Comparison of ENCODE assay signal across 1 cellular context in the genomic region with DNA sequence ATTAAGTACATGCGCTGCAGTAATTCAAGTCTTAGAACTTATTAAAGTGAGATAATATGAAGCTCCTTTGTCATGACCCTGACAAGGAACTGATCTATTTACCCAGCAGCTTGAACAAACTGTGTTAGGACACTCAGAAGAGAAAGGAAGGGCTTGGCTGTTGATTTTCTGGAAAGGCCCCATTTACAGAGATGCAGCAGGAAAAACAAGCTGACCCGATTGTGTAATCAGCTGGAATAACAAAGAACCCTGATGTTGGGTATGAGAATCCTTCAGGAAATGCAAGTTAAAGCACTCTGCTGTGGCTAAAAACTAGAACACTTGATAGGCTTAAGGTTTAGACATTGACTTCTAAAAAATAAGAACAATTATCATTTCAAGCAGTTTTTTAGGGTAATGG.
TF ChIP-seq lines count a peak whose summit lies in the region.

No MANE protein-coding gene starts in this region.

TF ChIP-seq in HepG2, 621 proteins besides CTCF, POLR2A, EP300 and RAD21 (continued from another document):
- TF ChIP-seq ELF3 (CRISPR knock-in tag; IDR thresholded peaks at IDR 0.05) = peak; percentile 63; the same call in 1 of the 2 replicates
- peak; percentile 14; the same call in 1 of the 2 replicates for TF ChIP-seq SOX5 (CRISPR knock-in tag; IDR thresholded peaks at IDR 0.05; ENCODE audit: borderline replicate concordance)
- no peak for TF ChIP-seq FOXO1 (CRISPR knock-in tag; IDR thresholded peaks at IDR 0.05)
- TF ChIP-seq NFIC (IDR thresholded peaks at IDR 0.05; ENCODE audit: low read length) = no peak
- no peak for TF ChIP-seq RAD51 (IDR thresholded peaks at IDR 0.05; ENCODE audit: borderline replicate concordance)
- peak; percentile 76 for TF ChIP-seq ARID5B (CRISPR knock-in tag; IDR thresholded peaks at IDR 0.05)
- TF ChIP-seq SALL2 (CRISPR knock-in tag; IDR thresholded peaks at IDR 0.05) = no peak
- TF ChIP-seq GATAD2A (CRISPR knock-in tag; IDR thresholded peaks at IDR 0.05) = peak; percentile 65
- no peak for TF ChIP-seq ZNF292 (CRISPR knock-in tag; IDR thresholded peaks at IDR 0.05; ENCODE audit: borderline replicate concordance, low read depth)
- TF ChIP-seq ZNF660 (CRISPR knock-in tag; IDR thresholded peaks at IDR 0.05; ENCODE audit: borderline replicate concordance, low read depth) = no peak
- TF ChIP-seq PRDM4 (CRISPR knock-in tag; IDR thresholded peaks at IDR 0.05; ENCODE audit: borderline replicate concordance) = no peak
- TF ChIP-seq SCMH1 (CRISPR knock-in tag; IDR thresholded peaks at IDR 0.05; ENCODE audit: borderline replicate concordance) = no peak
- TF ChIP-seq ETV5 (CRISPR knock-in tag; IDR thresholded peaks at IDR 0.05; ENCODE audit: borderline replicate concordance) = peak; percentile 9; the same call in 1 of the 2 replicates
- peak; percentile 59 for TF ChIP-seq FOXA3 (CRISPR knock-in tag; IDR thresholded peaks at IDR 0.05)
- TF ChIP-seq ZFP41 (CRISPR knock-in tag; IDR thresholded peaks at IDR 0.05; ENCODE audit: borderline replicate concordance) = no peak
- TF ChIP-seq, protein P1, sequence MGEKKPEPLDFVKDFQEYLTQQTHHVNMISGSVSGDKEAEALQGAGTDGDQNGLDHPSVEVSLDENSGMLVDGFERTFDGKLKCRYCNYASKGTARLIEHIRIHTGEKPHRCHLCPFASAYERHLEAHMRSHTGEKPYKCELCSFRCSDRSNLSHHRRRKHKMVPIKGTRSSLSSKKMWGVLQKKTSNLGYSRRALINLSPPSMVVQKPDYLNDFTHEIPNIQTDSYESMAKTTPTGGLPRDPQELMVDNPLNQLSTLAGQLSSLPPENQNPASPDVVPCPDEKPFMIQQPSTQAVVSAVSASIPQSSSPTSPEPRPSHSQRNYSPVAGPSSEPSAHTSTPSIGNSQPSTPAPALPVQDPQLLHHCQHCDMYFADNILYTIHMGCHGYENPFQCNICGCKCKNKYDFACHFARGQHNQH (CRISPR knock-in tag; IDR thresholded peaks at IDR 0.05) = 0 out of 2 replicates have a peak, but pooled peaks have one; percentile 29
- TF ChIP-seq TOE1 (CRISPR knock-in tag; IDR thresholded peaks at IDR 0.05) = no peak
- TF ChIP-seq ZNF468 (CRISPR knock-in tag; IDR thresholded peaks at IDR 0.05) = no peak
- TF ChIP-seq PHF5A (CRISPR knock-in tag; IDR thresholded peaks at IDR 0.05; ENCODE audit: low read depth, unreplicated experiment) = no peak
- no peak for TF ChIP-seq FOXP1 (IDR thresholded peaks at IDR 0.05)
- peak; percentile 61; the same call in 1 of the 2 replicates for TF ChIP-seq FOXP1 (CRISPR knock-in tag; IDR thresholded peaks at IDR 0.05)
- no peak for TF ChIP-seq DNMT3B (CRISPR knock-in tag; conservative IDR thresholded peaks at IDR 0.05)
- TF ChIP-seq, protein P2, sequence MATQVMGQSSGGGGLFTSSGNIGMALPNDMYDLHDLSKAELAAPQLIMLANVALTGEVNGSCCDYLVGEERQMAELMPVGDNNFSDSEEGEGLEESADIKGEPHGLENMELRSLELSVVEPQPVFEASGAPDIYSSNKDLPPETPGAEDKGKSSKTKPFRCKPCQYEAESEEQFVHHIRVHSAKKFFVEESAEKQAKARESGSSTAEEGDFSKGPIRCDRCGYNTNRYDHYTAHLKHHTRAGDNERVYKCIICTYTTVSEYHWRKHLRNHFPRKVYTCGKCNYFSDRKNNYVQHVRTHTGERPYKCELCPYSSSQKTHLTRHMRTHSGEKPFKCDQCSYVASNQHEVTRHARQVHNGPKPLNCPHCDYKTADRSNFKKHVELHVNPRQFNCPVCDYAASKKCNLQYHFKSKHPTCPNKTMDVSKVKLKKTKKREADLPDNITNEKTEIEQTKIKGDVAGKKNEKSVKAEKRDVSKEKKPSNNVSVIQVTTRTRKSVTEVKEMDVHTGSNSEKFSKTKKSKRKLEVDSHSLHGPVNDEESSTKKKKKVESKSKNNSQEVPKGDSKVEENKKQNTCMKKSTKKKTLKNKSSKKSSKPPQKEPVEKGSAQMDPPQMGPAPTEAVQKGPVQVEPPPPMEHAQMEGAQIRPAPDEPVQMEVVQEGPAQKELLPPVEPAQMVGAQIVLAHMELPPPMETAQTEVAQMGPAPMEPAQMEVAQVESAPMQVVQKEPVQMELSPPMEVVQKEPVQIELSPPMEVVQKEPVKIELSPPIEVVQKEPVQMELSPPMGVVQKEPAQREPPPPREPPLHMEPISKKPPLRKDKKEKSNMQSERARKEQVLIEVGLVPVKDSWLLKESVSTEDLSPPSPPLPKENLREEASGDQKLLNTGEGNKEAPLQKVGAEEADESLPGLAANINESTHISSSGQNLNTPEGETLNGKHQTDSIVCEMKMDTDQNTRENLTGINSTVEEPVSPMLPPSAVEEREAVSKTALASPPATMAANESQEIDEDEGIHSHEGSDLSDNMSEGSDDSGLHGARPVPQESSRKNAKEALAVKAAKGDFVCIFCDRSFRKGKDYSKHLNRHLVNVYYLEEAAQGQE (IDR thresholded peaks at IDR 0.05; ENCODE audit: borderline replicate concordance in 1 of 2, low read depth in 1 of 2, low read length in 2 of 2) = no peak
- no peak for TF ChIP-seq ZNF737 (CRISPR knock-in tag; IDR thresholded peaks at IDR 0.05; ENCODE audit: borderline replicate concordance)
- TF ChIP-seq POLR2AphosphoS2 (IDR thresholded peaks at IDR 0.05; ENCODE audit: low read depth, low read length) = no peak
- peak; percentile 42; the same call in 1 of the 2 replicates for TF ChIP-seq KAT8 (CRISPR knock-in tag; IDR thresholded peaks at IDR 0.05)
- TF ChIP-seq BCL6 (CRISPR knock-in tag; IDR thresholded peaks at IDR 0.05) = peak; percentile 37; the same call in 1 of the 2 replicates
- TF ChIP-seq, protein P3, sequence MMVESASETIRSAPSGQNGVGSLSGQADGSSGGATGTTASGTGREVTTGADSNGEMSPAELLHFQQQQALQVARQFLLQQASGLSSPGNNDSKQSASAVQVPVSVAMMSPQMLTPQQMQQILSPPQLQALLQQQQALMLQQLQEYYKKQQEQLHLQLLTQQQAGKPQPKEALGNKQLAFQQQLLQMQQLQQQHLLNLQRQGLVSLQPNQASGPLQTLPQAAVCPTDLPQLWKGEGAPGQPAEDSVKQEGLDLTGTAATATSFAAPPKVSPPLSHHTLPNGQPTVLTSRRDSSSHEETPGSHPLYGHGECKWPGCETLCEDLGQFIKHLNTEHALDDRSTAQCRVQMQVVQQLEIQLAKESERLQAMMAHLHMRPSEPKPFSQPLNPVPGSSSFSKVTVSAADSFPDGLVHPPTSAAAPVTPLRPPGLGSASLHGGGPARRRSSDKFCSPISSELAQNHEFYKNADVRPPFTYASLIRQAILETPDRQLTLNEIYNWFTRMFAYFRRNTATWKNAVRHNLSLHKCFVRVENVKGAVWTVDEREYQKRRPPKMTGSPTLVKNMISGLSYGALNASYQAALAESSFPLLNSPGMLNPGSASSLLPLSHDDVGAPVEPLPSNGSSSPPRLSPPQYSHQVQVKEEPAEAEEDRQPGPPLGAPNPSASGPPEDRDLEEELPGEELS (CRISPR knock-in tag; IDR thresholded peaks at IDR 0.05) = peak; percentile 59
- peak; percentile 84 for TF ChIP-seq CEBPB (IDR thresholded peaks at IDR 0.05; ENCODE audit: borderline replicate concordance, low read depth, low read length)
- peak; percentile 83 for TF ChIP-seq CEBPG (CRISPR knock-in tag; IDR thresholded peaks at IDR 0.05)
- no peak for TF ChIP-seq ZC3H13 (CRISPR knock-in tag; IDR thresholded peaks at IDR 0.05)
- TF ChIP-seq KLF11 (CRISPR knock-in tag; IDR thresholded peaks at IDR 0.05) = no peak
- TF ChIP-seq SKI (IDR thresholded peaks at IDR 0.05; ENCODE audit: partially characterized antibody) = no peak
